ENCODE assay signal across 8 cellular contexts in the genomic region with DNA sequence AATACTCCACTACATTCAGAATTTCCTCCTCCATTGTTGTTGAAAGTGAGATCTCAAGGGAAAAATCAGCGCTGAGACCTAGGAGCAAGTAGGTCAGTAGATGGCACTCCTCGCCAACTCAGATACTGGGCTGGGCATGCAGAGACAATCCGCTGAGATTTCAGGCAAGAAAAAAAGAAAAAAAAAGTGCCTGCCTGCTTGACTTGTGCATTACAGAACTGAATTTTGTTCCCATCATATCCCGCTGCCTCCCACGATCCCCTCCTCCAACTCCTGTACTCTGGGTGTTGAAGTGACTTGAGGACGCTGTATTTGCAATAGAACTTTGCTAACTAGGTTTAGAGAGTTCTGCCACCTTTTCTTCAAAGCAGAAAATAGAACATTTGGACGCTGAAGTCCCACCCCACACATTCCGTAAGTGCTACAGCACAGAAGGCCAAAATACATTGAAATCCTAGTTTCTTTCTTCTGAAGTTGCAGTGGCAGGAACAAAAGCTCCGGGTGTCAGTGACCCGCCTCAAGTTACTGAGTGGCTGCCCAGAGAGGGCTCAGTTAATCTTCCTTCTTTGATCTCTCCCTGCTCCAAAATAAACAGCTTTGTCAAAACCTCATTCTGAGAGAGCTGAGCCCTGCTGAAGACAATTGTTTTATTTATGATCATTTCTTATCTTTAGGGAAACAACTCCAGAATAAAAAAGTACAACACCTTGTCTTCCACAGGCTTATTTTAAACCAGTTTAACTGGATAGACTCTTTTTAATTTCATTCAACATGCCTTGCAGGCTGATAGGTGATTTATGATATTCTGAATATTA.
DNase-seq lines count a peak whose midpoint lies in the region; ATAC-seq and TF ChIP-seq lines count a peak whose summit lies in the region.

No MANE protein-coding gene starts in this region.

- no peak overlapping the region for H3K4me3 ChIP-seq in CD4-positive, CD25-positive, alpha-beta regulatory T cell (ENCODE audit: low read depth, low read length)
- H3K4me3 ChIP-seq in MG63 (peak overlapping the region; percentile 6), iPS-20b (ENCODE audit: low read length) (peak overlapping the region; percentile 52; the same call in 1 of the 2 replicates), smooth muscle cell (peak overlapping the region; percentile 25)

- H3K27me3 ChIP-seq in CD4-positive, CD25-positive, alpha-beta regulatory T cell (ENCODE audit: control insufficient read depth, insufficient read depth, low read length) = no peaks in the 10 kb centered on the region
- H3K27me3 ChIP-seq in MG63 = no peaks in the 10 kb centered on the region
- no peaks in the 10 kb centered on the region for H3K27me3 ChIP-seq in iPS-20b (ENCODE audit: insufficient read depth, low read length)
- no peaks in the 10 kb centered on the region for H3K27me3 ChIP-seq in smooth muscle cell (ENCODE audit: low read depth)

- TF ChIP-seq CTCF in MCF 10A (IDR thresholded peaks at IDR 0.05; ENCODE audit: unreplicated experiment) (peak; percentile 76), smooth muscle cell (IDR thresholded peaks at IDR 0.05; ENCODE audit: borderline replicate concordance, insufficient read depth, poor library complexity, severe bottlenecking) (peak; percentile 62)

- WGBS in smooth muscle cell (ENCODE audit: low lambda C conversion rate) = 5% methylated on average over 10 of the region's 10 CpGs

- POLR2A ChIA-PET in T-cell (lab: Charles Lee) (no interaction called here), MCF 10A (lab: Yijun Ruan, JAX) (interaction anchor here (0.5 to 0.7 kb wide), 3 partner anchors 62 to 591 kb away, joined by 3 to 4 read pairs (median 3); no protein-coding TSS in a partner anchor)

- H2AFZ ChIP-seq in smooth muscle cell (ENCODE audit: low read depth) = no peak overlapping the region

- ATAC-seq in CD4-positive, CD25-positive, alpha-beta regulatory T cell (ENCODE audit: low read depth in 2 of 2) = peak; percentile 51 to 54
- peak; percentile 45 for ATAC-seq in GM19452 (IDR thresholded peaks at IDR 0.05; ENCODE audit: unreplicated experiment)
- ATAC-seq in T-cell (replicated peaks in 1 of 4) = peak; percentile 65 to 80 (median 67)
- no peak for ATAC-seq in GM19397 (IDR thresholded peaks at IDR 0.05; ENCODE audit: unreplicated experiment)

- no TSS peak for BruUV-seq in MCF 10A (replicated peaks; lab: Mats Ljungman, UMichigan)

- no peaks in the 10 kb centered on the region for H3K79me2 ChIP-seq in smooth muscle cell (ENCODE audit: low read depth)

- H3K27me3 Mint-ChIP-seq in CD4-positive, CD25-positive, alpha-beta regulatory T cell = no peaks in the 10 kb centered on the region
- H3K27me3 Mint-ChIP-seq in T-cell (no peaks in the 10 kb centered on the region), MCF 10A (ENCODE audit: insufficient read depth, unreplicated experiment) (no peaks in the 10 kb centered on the region)

- peaks cover 45% of the 10 kb centered on the region for H3K36me3 ChIP-seq in CD4-positive, CD25-positive, alpha-beta regulatory T cell (ENCODE audit: control insufficient read depth, insufficient read depth, low read length)
- H3K36me3 ChIP-seq in MG63 (no peaks in the 10 kb centered on the region), iPS-20b (ENCODE audit: insufficient read depth, low read depth, low read length) (no peaks in the 10 kb centered on the region), smooth muscle cell (ENCODE audit: low read depth) (no peaks in the 10 kb centered on the region)

- peaks cover 54% of the 10 kb centered on the region for H3K36me3 Mint-ChIP-seq in CD4-positive, CD25-positive, alpha-beta regulatory T cell
- H3K36me3 Mint-ChIP-seq in T-cell (peaks cover 39% of the 10 kb centered on the region), MCF 10A (ENCODE audit: insufficient read depth, unreplicated experiment) (no peaks in the 10 kb centered on the region)

- H3K9ac ChIP-seq in iPS-20b (ENCODE audit: low read depth, low read length) (peak overlapping the region; percentile 29; the same call in 1 of the 2 replicates), smooth muscle cell (ENCODE audit: low read depth) (peak overlapping the region; percentile 19)

- peak; percentile 12 to 83 (median 64) for DNase-seq in CD4-positive, CD25-positive, alpha-beta regulatory T cell
- DNase-seq in MG63 (peak; percentile 93), T-cell (peak in 33 of 34 experiments; percentile 14 to 73 (median 48)), MCF 10A (ENCODE audit: unreplicated experiment) (peak; percentile 70), smooth muscle cell (lab: John Stamatoyannopoulos, UW; ENCODE audit: unreplicated experiment) (peak; percentile 6)

- H3K9me3 ChIP-seq in CD4-positive, CD25-positive, alpha-beta regulatory T cell (ENCODE audit: control insufficient read depth in 2 of 2, low read length in 2 of 2) = no peaks in the 10 kb centered on the region
- H3K9me3 ChIP-seq in MG63 (no peaks in the 10 kb centered on the region), iPS-20b (ENCODE audit: insufficient read depth, low read depth, low read length) (no peaks in the 10 kb centered on the region), smooth muscle cell (replicated peaks; ENCODE audit: low read depth) (no peaks in the 10 kb centered on the region)

- H3K4me1 ChIP-seq in CD4-positive, CD25-positive, alpha-beta regulatory T cell (ENCODE audit: control insufficient read depth, insufficient read depth, low read length, poor library complexity, severe bottlenecking) = peaks cover 2% of the 10 kb centered on the region
- H3K4me1 ChIP-seq in iPS-20b (ENCODE audit: insufficient read depth, low read length) (peaks cover 14% of the 10 kb centered on the region; the same call in 1 of the 2 replicates), smooth muscle cell (ENCODE audit: low read depth) (peaks cover 26% of the 10 kb centered on the region)

- no peak overlapping the region for H3K27ac ChIP-seq in CD4-positive, CD25-positive, alpha-beta regulatory T cell (ENCODE audit: insufficient read depth, low read length, poor library complexity, severe bottlenecking)
- H3K27ac ChIP-seq in iPS-20b (ENCODE audit: low read length) (no peak overlapping the region), smooth muscle cell (ENCODE audit: low read depth) (peak overlapping the region; percentile 81)

- H3K4me2 ChIP-seq in smooth muscle cell = peak overlapping the region; percentile 71

- no peaks in the 10 kb centered on the region for H4K20me1 ChIP-seq in smooth muscle cell (ENCODE audit: low read depth)

- H3F3A ChIP-seq in smooth muscle cell (ENCODE audit: low read depth) = peaks cover 22% of the 10 kb centered on the region

- peak overlapping the region; percentile 84 to 94 (median 87) for H3K27ac Mint-ChIP-seq in CD4-positive, CD25-positive, alpha-beta regulatory T cell
- peak overlapping the region; percentile 78 to 79 for H3K27ac Mint-ChIP-seq in T-cell
- no peak overlapping the region for H3K27ac Mint-ChIP-seq in MCF 10A (ENCODE audit: low read depth, unreplicated experiment)

- H3K4me1 Mint-ChIP-seq in CD4-positive, CD25-positive, alpha-beta regulatory T cell = peaks cover 33 to 81% (median 56%) of the 10 kb centered on the region in 4 donors
- H3K4me1 Mint-ChIP-seq in T-cell = peaks cover 47 to 57% (median 52%) of the 10 kb centered on the region in 3 donors
- H3K4me1 Mint-ChIP-seq in MCF 10A (ENCODE audit: insufficient read depth, unreplicated experiment) = peaks cover 8% of the 10 kb centered on the region

- intact Hi-C loops in MCF 10A (cut with micrococcal nuclease) = loop anchor here (1.0 to 5.0 kb wide), 6 partner anchors 201 to 755 kb away; no protein-coding TSS in a partner anchor

- CTCF ChIA-PET in T-cell (lab: Charles Lee) = interaction anchor here (0.5 to 2.3 kb wide), 5 partner anchors 268 to 585 kb away, joined by 3 to 12 read pairs (median 4); no protein-coding TSS in a partner anchor
- CTCF ChIA-PET in MCF 10A (lab: Yijun Ruan, JAX) = interaction anchor here (0.6 to 2.3 kb wide), 28 partner anchors 9 to 759 kb away, joined by 3 to 19 read pairs (median 4); partner anchors contain the start of gene MLLT3

- H3K9me3 Mint-ChIP-seq in CD4-positive, CD25-positive, alpha-beta regulatory T cell = peaks cover 0 to under 1% (median 0%) of the 10 kb centered on the region in 7 donors
- no peaks in the 10 kb centered on the region for H3K9me3 Mint-ChIP-seq in T-cell
- H3K9me3 Mint-ChIP-seq in MCF 10A (ENCODE audit: unreplicated experiment) = no peaks in the 10 kb centered on the region

- H3K4me3 Mint-ChIP-seq in CD4-positive, CD25-positive, alpha-beta regulatory T cell = peak overlapping the region in 3 of 4 donors; percentile 36 to 60 (median 43)
- H3K4me3 Mint-ChIP-seq in T-cell (peak overlapping the region in 1 of 3 donors; percentile 50), MCF 10A (ENCODE audit: unreplicated experiment) (no peak overlapping the region)

Comparison
In these comparisons a context has a peak if more than half of its experiments do, and no peak if none do; other contexts are left out.
1. DNase-seq: peak in every context shown above with its lines; median percentile 93 in MG63; 70 in MCF 10A; 64 in CD4-positive, CD25-positive, alpha-beta regulatory T cell; 48 in T-cell; 6 in smooth muscle cell.